In genomic region chrX:104045642-104046041, GRCh38 we compare ENCODE assay signal across 2 cellular contexts.
A peak's percentile ranks its signal among the peaks of the same experiment; 100 is the strongest.
TF ChIP-seq lines count a peak whose summit lies in the region.

No MANE protein-coding gene starts in this region.

TF ChIP-seq in IMR-90, 13 proteins besides CTCF, POLR2A, EP300 and RAD21:
- peak; percentile 53; the same call in 1 of the 2 replicates for TF ChIP-seq CEBPB (IDR thresholded peaks at IDR 0.05; ENCODE audit: low read depth, low read length)
- no peak for TF ChIP-seq NFE2L2 (IDR thresholded peaks at IDR 0.05; ENCODE audit: low read depth, low read length)

TF ChIP-seq in K562, 482 proteins besides CTCF, POLR2A, EP300 and RAD21:
- TF ChIP-seq RBM25 (IDR thresholded peaks at IDR 0.05; ENCODE audit: low read depth, low read length, severe bottlenecking) (no peak), SIX5 (IDR thresholded peaks at IDR 0.05; ENCODE audit: borderline replicate concordance in 1 of 2, insufficient read depth in 1 of 2, low read depth in 1 of 2, low read length in 2 of 2) (no peak), NKRF (IDR thresholded peaks at IDR 0.05; ENCODE audit: borderline replicate concordance) (no peak), SMAD1 (IDR thresholded peaks at IDR 0.05; ENCODE audit: low read depth, low read length, partially characterized antibody) (no peak), CXXC5 (CRISPR knock-in tag; IDR thresholded peaks at IDR 0.05) (no peak), CEBPB (tag; IDR thresholded peaks at IDR 0.05) (0 out of 2 replicates have a peak, but pooled peaks have one; percentile 14), SFPQ (IDR thresholded peaks at IDR 0.05; ENCODE audit: low read depth, low read length) (no peak), BCL6 (CRISPR knock-in tag; IDR thresholded peaks at IDR 0.05) (no peak), CEBPG (CRISPR knock-in tag; IDR thresholded peaks at IDR 0.05) (no peak; the same call in 1 of the 2 replicates), CEBPG (tag; conservative IDR thresholded peaks at IDR 0.05 in 1 of 2, IDR thresholded peaks at IDR 0.05 in 1 of 2) (peak; percentile 40 to 44; a peak in 2 of 4 replicates), ATF3 (IDR thresholded peaks at IDR 0.05) (peak; percentile 53; the same call in 1 of the 2 replicates), ATF3 (CRISPR knock-in tag; conservative IDR thresholded peaks at IDR 0.05) (no peak)
